In the genomic region with DNA sequence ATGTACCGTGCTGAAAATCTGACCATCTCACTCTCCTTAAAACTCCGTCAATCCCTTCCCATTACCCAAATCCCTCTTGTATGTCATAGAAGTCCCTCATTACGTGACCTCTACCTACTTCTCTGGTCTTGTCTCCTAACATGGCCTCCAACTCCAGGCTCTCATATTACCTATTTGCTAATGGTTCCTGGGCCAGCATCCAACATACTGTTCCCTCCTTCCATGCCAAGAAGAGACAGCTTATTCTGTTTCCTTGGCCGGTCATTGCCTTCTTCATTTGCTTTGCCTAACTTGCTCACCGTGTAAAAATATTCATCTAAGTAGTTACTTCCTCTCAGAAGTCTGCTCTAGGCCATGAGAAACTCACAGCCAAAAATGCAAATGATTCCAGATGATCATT, we compare ENCODE assay signal across 19 cellular contexts. TPM values are rescaled to one million over a fixed set of nuclear protein-coding genes. Genes with fewer than 3 reads are reported as not detected.
DNase-seq lines count a peak whose midpoint lies in the region; ATAC-seq, FAIRE-seq and TF ChIP-seq lines count a peak whose summit lies in the region.
"Had no signal": no experiment of that assay in that cellular context is flagged by ENCODE, and none has a peak within 500 bp of the region (broad histone marks: within the 10 kb centered on the region; RNA-seq: fewer than 3 reads in every experiment).

No MANE protein-coding gene starts in this region.

- peaks cover 2% of the 10 kb centered on the region for H3K36me3 Mint-ChIP-seq in astrocyte (ENCODE audit: low read depth, unreplicated experiment)
- H3K36me3 Mint-ChIP-seq: neural progenitor cell had no signal

- FAIRE-seq in astrocyte (lab: Jason Lieb, UNC), result no peak

- H2AFZ ChIP-seq in astrocyte (ENCODE audit: low read depth, low read length), result no peak overlapping the region
- H2AFZ ChIP-seq: neural progenitor cell had no signal

- H3K4me3 ChIP-seq in astrocyte (ENCODE audit: insufficient read depth, low read depth, low read length), result no peak overlapping the region
- H3K4me3 ChIP-seq in subcutaneous abdominal adipose tissue (ENCODE audit: low read depth in 1 of 5, low read length in 5 of 5), result no peak overlapping the region
- H3K4me3 ChIP-seq: ascending aorta, esophagus squamous epithelium, neural progenitor cell, SK-N-MC had no signal

- H3K4me1 ChIP-seq in astrocyte (ENCODE audit: insufficient read depth, low read length) (no peaks in the 10 kb centered on the region), subcutaneous abdominal adipose tissue (ENCODE audit: control insufficient read depth in 5 of 5, insufficient read depth in 5 of 5, low read length in 5 of 5) (peaks cover 0 to 9% (median 0%) of the 10 kb centered on the region in 5 donors)
- H3K4me1 ChIP-seq: ascending aorta, BE2C, esophagus squamous epithelium, neural progenitor cell had no signal

- H3K27ac ChIP-seq in astrocyte (ENCODE audit: low read depth, low read length) (no peak overlapping the region), subcutaneous abdominal adipose tissue (ENCODE audit: low read depth, low read length) (peak overlapping the region; percentile 54)
- H3K27ac ChIP-seq: ascending aorta, esophagus squamous epithelium, neural progenitor cell, SK-N-MC had no signal

- ATAC-seq in HG03175 (IDR thresholded peaks at IDR 0.05; ENCODE audit: unreplicated experiment) (no peak), HG03025 (IDR thresholded peaks at IDR 0.05; ENCODE audit: low FRiP score, unreplicated experiment) (no peak)

- DNase-seq in HCEC 1CT (peak; percentile 12), astrocyte (ENCODE audit: low read depth) (no peak), fibroblast of the conjunctiva (ENCODE audit: low read depth) (peak; percentile 89), NCI-H510A treated with DMSO at 0.1 percent for 48 hours (lab: John Stamatoyannopoulos, UW) (no peak)
- DNase-seq: activated CD8-positive, alpha-beta memory T cell treated with anti-CD3 and anti-CD28 coated beads, Interleukin-2, amount 50 U/mL, for 4 hours; activated naive CD4-positive, alpha-beta T cell; BE2C; esophagus squamous epithelium; Karpas-422; NCI-H1436 treated with DMSO at 0.1 percent for 48 hours; NCI-H510A; stimulated activated CD4-positive, alpha-beta T cell treated with anti-CD3 and anti-CD28 coated beads, Interleukin-2, amount 100 ng/mL, for 24 hours; T-helper 9 cell had no signal

- H3K9ac ChIP-seq in astrocyte (ENCODE audit: low read length) (no peak overlapping the region), subcutaneous abdominal adipose tissue (ENCODE audit: low read length in 5 of 5) (no peak overlapping the region)
- H3K9ac ChIP-seq: neural progenitor cell had no signal

- H3K36me3 ChIP-seq in astrocyte (ENCODE audit: insufficient read depth, low read length), result no peaks in the 10 kb centered on the region
- H3K36me3 ChIP-seq in subcutaneous abdominal adipose tissue (ENCODE audit: control insufficient read depth in 5 of 5, insufficient read depth in 5 of 5, low read length in 5 of 5), result no peaks in the 10 kb centered on the region
- H3K36me3 ChIP-seq: ascending aorta, BE2C, esophagus squamous epithelium, neural progenitor cell had no signal

- no peaks in the 10 kb centered on the region for H3K79me2 ChIP-seq in astrocyte (ENCODE audit: insufficient read depth, low read length)

- no peaks in the 10 kb centered on the region for H3K27me3 Mint-ChIP-seq in astrocyte (ENCODE audit: low read depth, unreplicated experiment)

- H4K20me1 ChIP-seq in astrocyte (ENCODE audit: insufficient read depth, low read length), result no peaks in the 10 kb centered on the region

- H3K27me3 ChIP-seq in astrocyte (ENCODE audit: insufficient read depth, low read length) (no peaks in the 10 kb centered on the region), subcutaneous abdominal adipose tissue (ENCODE audit: control insufficient read depth in 5 of 5, insufficient read depth in 4 of 5, low read length in 5 of 5) (no peaks in the 10 kb centered on the region)
- H3K27me3 ChIP-seq: ascending aorta, BE2C, esophagus squamous epithelium, neural progenitor cell had no signal

- H3K27ac Mint-ChIP-seq in astrocyte (ENCODE audit: unreplicated experiment), result peak overlapping the region; percentile 5
- H3K27ac Mint-ChIP-seq: neural progenitor cell had no signal

- peaks cover 2% of the 10 kb centered on the region for H3K9me3 ChIP-seq in astrocyte (ENCODE audit: insufficient read depth, low read depth, low read length)
- peaks cover 0 to 4% (median 0%) of the 10 kb centered on the region in 5 donors for H3K9me3 ChIP-seq in subcutaneous abdominal adipose tissue (ENCODE audit: control insufficient read depth in 5 of 5, low read length in 5 of 5)
- H3K9me3 ChIP-seq: BE2C, esophagus squamous epithelium had no signal

- H3K4me3 Mint-ChIP-seq in astrocyte (ENCODE audit: unreplicated experiment), result no peak overlapping the region
- H3K4me3 Mint-ChIP-seq: neural progenitor cell had no signal

- peaks cover 4% of the 10 kb centered on the region for H3K4me1 Mint-ChIP-seq in astrocyte (ENCODE audit: low read depth, unreplicated experiment)
- H3K4me1 Mint-ChIP-seq: neural progenitor cell had no signal

- H3K9me3 Mint-ChIP-seq in astrocyte (ENCODE audit: unreplicated experiment), result peaks cover 8% of the 10 kb centered on the region

- TF ChIP-seq CTCF in astrocyte (IDR thresholded peaks at IDR 0.05; ENCODE audit: insufficient read depth, low read depth, low read length), result no peak

- H3K4me2 ChIP-seq in astrocyte (ENCODE audit: low read length), result no peak overlapping the region
- H3K4me2 ChIP-seq: neural progenitor cell had no signal

RNA-seq across cellular contexts. Expression of a gene that starts 8.9 kb away (rescaled TPM):
- 141 and 158 TPM in 2 replicates for total RNA-seq in astrocyte

Comparison
In these comparisons a context has a peak if more than half of its experiments do, and no peak if none do; other contexts are left out.
1. DNase-seq: peak in HCEC 1CT (single experiment) and fibroblast of the conjunctiva (single experiment); none in astrocyte (single experiment) and NCI-H510A treated with DMSO at 0.1 percent for 48 hours (single experiment).